Comparison of ENCODE assay signal across 8 cellular contexts in genomic region chr22:24554316-24555159, GRCh38. TPM values are rescaled to one million over a fixed set of nuclear protein-coding genes. Genes with fewer than 3 reads are reported as not detected.
A peak's percentile ranks its signal among the peaks of the same experiment; 100 is the strongest.
DNase-seq lines count a peak whose midpoint lies in the region; TF ChIP-seq lines count a peak whose summit lies in the region.

Gene GUCD1 (minus strand): TSS chr22:24555138. CDS start chr22:24554991, 147 bp downstream.

- no peaks in the 10 kb centered on the region for H3K9me3 Mint-ChIP-seq in activated CD4-positive, alpha-beta T cell treated with anti-CD3 and anti-CD28 coated beads, Interleukin-2, amount 10 ng/mL, durations not matched to agents 7 days and 5 days
- H3K9me3 Mint-ChIP-seq in endodermal cell (no peaks in the 10 kb centered on the region), mesothelial cell of epicardium (no peaks in the 10 kb centered on the region)
- no peaks in the 10 kb centered on the region for H3K9me3 Mint-ChIP-seq in stimulated activated naive CD8-positive, alpha-beta T cell treated with anti-CD3 and anti-CD28 coated beads, Interleukin-15, Interleukin-2, amounts not matched to agents 100 ng/mL and 50 ng/mL, for 24 hours

- H3K4me1 ChIP-seq in endodermal cell (ENCODE audit: control insufficient read depth, insufficient read depth, low read length), result peaks cover 3% of the 10 kb centered on the region

- H3K9ac ChIP-seq in endodermal cell (ENCODE audit: extremely low read depth, low read length, poor library complexity, severe bottlenecking), result peak within 1 kb of the TSS; percentile 92

- no peaks in the 10 kb centered on the region for H3K9me3 ChIP-seq in endodermal cell (ENCODE audit: control insufficient read depth, low read length)

- H3K27ac ChIP-seq in endodermal cell (ENCODE audit: low read depth, low read length), result peak within 1 kb of the TSS; percentile 91

- peaks cover 27% of the 10 kb centered on the region for H3K36me3 Mint-ChIP-seq in activated CD4-positive, alpha-beta T cell treated with anti-CD3 and anti-CD28 coated beads, Interleukin-2, amount 10 ng/mL, durations not matched to agents 7 days and 5 days (ENCODE audit: low read depth)
- peaks cover 21% of the 10 kb centered on the region for H3K36me3 Mint-ChIP-seq in endodermal cell (ENCODE audit: low read depth)
- H3K36me3 Mint-ChIP-seq in mesothelial cell of epicardium, result peaks cover 10% of the 10 kb centered on the region
- peaks cover 41% of the 10 kb centered on the region for H3K36me3 Mint-ChIP-seq in stimulated activated naive CD8-positive, alpha-beta T cell treated with anti-CD3 and anti-CD28 coated beads, Interleukin-15, Interleukin-2, amounts not matched to agents 100 ng/mL and 50 ng/mL, for 24 hours (ENCODE audit: low read depth)

- H3K4me3 ChIP-seq in endodermal cell (ENCODE audit: low read length), result peak within 1 kb of the TSS; percentile 93

- H3K4me1 Mint-ChIP-seq in activated CD4-positive, alpha-beta T cell treated with anti-CD3 and anti-CD28 coated beads, Interleukin-2, amount 10 ng/mL, durations not matched to agents 7 days and 5 days, result peaks cover 66% of the 10 kb centered on the region
- peaks cover 21% of the 10 kb centered on the region for H3K4me1 Mint-ChIP-seq in endodermal cell
- peaks cover 38% of the 10 kb centered on the region for H3K4me1 Mint-ChIP-seq in mesothelial cell of epicardium
- H3K4me1 Mint-ChIP-seq in stimulated activated naive CD8-positive, alpha-beta T cell treated with anti-CD3 and anti-CD28 coated beads, Interleukin-15, Interleukin-2, amounts not matched to agents 100 ng/mL and 50 ng/mL, for 24 hours (ENCODE audit: low read depth), result peaks cover 73% of the 10 kb centered on the region

- CTCF ChIA-PET in activated CD4-positive, alpha-beta T cell treated with anti-CD3 and anti-CD28 coated beads, Interleukin-2, amount 10 ng/mL, durations not matched to agents 7 days and 5 days (lab: Charles Lee), result interaction anchor here (1.2 to 1.5 kb wide), 3 partner anchors 10 to 21 kb away, joined by 3 to 5 read pairs (median 5); no protein-coding TSS in a partner anchor

- no peaks in the 10 kb centered on the region for H3K27me3 ChIP-seq in endodermal cell (ENCODE audit: control insufficient read depth, insufficient read depth, low read length, poor library complexity, severe bottlenecking)

- POLR2A ChIA-PET in activated CD4-positive, alpha-beta T cell treated with anti-CD3 and anti-CD28 coated beads, Interleukin-2, amount 10 ng/mL, durations not matched to agents 7 days and 5 days (lab: Charles Lee), result interaction anchor here (0.6 to 1.0 kb wide), 2 partner anchors 13 to 33 kb away, joined by 3 to 4 read pairs; no protein-coding TSS in a partner anchor

- TF ChIP-seq CTCF in endodermal cell (conservative IDR thresholded peaks at IDR 0.05) (no peak), mesothelial cell of epicardium (IDR thresholded peaks at IDR 0.05; ENCODE audit: unreplicated experiment) (no peak)

- peak within 1 kb of the TSS; percentile 96 for H3K27ac Mint-ChIP-seq in activated CD4-positive, alpha-beta T cell treated with anti-CD3 and anti-CD28 coated beads, Interleukin-2, amount 10 ng/mL, durations not matched to agents 7 days and 5 days
- H3K27ac Mint-ChIP-seq in endodermal cell, result peak within 1 kb of the TSS; percentile 97
- peak within 1 kb of the TSS; percentile 99 for H3K27ac Mint-ChIP-seq in mesothelial cell of epicardium
- peak within 1 kb of the TSS; percentile 96 for H3K27ac Mint-ChIP-seq in stimulated activated naive CD8-positive, alpha-beta T cell treated with anti-CD3 and anti-CD28 coated beads, Interleukin-15, Interleukin-2, amounts not matched to agents 100 ng/mL and 50 ng/mL, for 24 hours

- DNase-seq in SIG-M5 treated with dmso at 0.1 percent for 504 hours (lab: John Stamatoyannopoulos, UW; ENCODE audit: unreplicated experiment) (peak; percentile 32), SIG-M5 (lab: John Stamatoyannopoulos, UW) (no peak), HT1080 (ENCODE audit: low read depth) (peak; percentile 10), endodermal cell (peak; percentile 68), mesothelial cell of epicardium (ENCODE audit: low spot score in 2 of 2, unreplicated experiment in 2 of 2) (peak in 1 of 2 experiments; percentile 54)
- DNase-seq in activated CD4-positive, alpha-beta T cell treated with anti-CD3 and anti-CD28 coated beads, Interleukin-2, amount 10 ng/mL, durations not matched to agents 7 days and 5 days, result peak; percentile 39
- no peak for DNase-seq in NK-92 treated with Interleukin-12 subunit alpha and Interleukin-12 subunit beta, amount 100 ng/mL, for 24 hours (lab: John Stamatoyannopoulos, UW)

- peak within 1 kb of the TSS; percentile 89 for H3K4me3 Mint-ChIP-seq in activated CD4-positive, alpha-beta T cell treated with anti-CD3 and anti-CD28 coated beads, Interleukin-2, amount 10 ng/mL, durations not matched to agents 7 days and 5 days
- peak within 1 kb of the TSS; percentile 99 for H3K4me3 Mint-ChIP-seq in endodermal cell
- peak within 1 kb of the TSS; percentile 91 for H3K4me3 Mint-ChIP-seq in mesothelial cell of epicardium
- H3K4me3 Mint-ChIP-seq in stimulated activated naive CD8-positive, alpha-beta T cell treated with anti-CD3 and anti-CD28 coated beads, Interleukin-15, Interleukin-2, amounts not matched to agents 100 ng/mL and 50 ng/mL, for 24 hours, result peak within 1 kb of the TSS; percentile 99

- no peaks in the 10 kb centered on the region for H3K27me3 Mint-ChIP-seq in activated CD4-positive, alpha-beta T cell treated with anti-CD3 and anti-CD28 coated beads, Interleukin-2, amount 10 ng/mL, durations not matched to agents 7 days and 5 days
- H3K27me3 Mint-ChIP-seq in endodermal cell (ENCODE audit: insufficient read depth) (no peaks in the 10 kb centered on the region), mesothelial cell of epicardium (ENCODE audit: low read depth) (no peaks in the 10 kb centered on the region)
- H3K27me3 Mint-ChIP-seq in stimulated activated naive CD8-positive, alpha-beta T cell treated with anti-CD3 and anti-CD28 coated beads, Interleukin-15, Interleukin-2, amounts not matched to agents 100 ng/mL and 50 ng/mL, for 24 hours, result no peaks in the 10 kb centered on the region

- WGBS in endodermal cell (ENCODE audit: insufficient coverage in 1 of 2, insufficient read length in 1 of 2), 2 experiments, result 1 to 2% methylated on average over 39 to 64 of the region's 64 CpGs

- peaks cover 28% of the 10 kb centered on the region for H3K36me3 ChIP-seq in endodermal cell (ENCODE audit: control insufficient read depth, insufficient read depth, low read length)

RNA-seq across cellular contexts. Expression of gene GUCD1, which starts in this region (rescaled TPM):
- total RNA-seq in HT1080 (2014; rRNA removed; shearing (Covaris generic)), result 167 and 172 TPM in 2 replicates
- 52.2 and 65.9 TPM in 2 replicates for polyA plus RNA-seq in HT1080 (2015; cell fraction: cytosol; rRNA removed)
- 37.3 and 39.5 TPM in 2 replicates for polyA plus RNA-seq in HT1080 (2015; cell fraction: nucleus; rRNA removed)
- 100 to 1,000 TPM; 123 to 137 TPM for total RNA-seq in activated CD4-positive, alpha-beta T cell treated with anti-CD3 and anti-CD28 coated beads, Interleukin-2, amount 10 ng/mL, durations not matched to agents 7 days and 5 days
- total RNA-seq in endodermal cell (10 to 100 TPM; 64.7 to 73.6 TPM), mesothelial cell of epicardium (79.4 to 83.6 TPM (median 83.2 TPM) in 3 replicates)
- 38.1 TPM for polyA plus RNA-seq in endodermal cell (2013, experiment 1 of 2)
- polyA plus RNA-seq in endodermal cell (2013, experiment 2 of 2), result 44.2 TPM

Comparison
In these comparisons a context has a peak if more than half of its experiments do, and no peak if none do; other contexts are left out.
1. DNase-seq: peak in SIG-M5 treated with dmso at 0.1 percent for 504 hours (single experiment), HT1080 (single experiment), activated CD4-positive, alpha-beta T cell treated with anti-CD3 and anti-CD28 coated beads, Interleukin-2, amount 10 ng/mL, durations not matched to agents 7 days and 5 days (single experiment) and endodermal cell (single experiment); none in SIG-M5 (single experiment) and NK-92 treated with Interleukin-12 subunit alpha and Interleukin-12 subunit beta, amount 100 ng/mL, for 24 hours (single experiment).
2. Peak in every context shown above with its lines, with median percentiles within 50 percentile points of each other: H3K27ac Mint-ChIP-seq and H3K4me3 Mint-ChIP-seq.